ENCODE assay signal across 36 cellular contexts in genomic region chr1:22887491-22887890, GRCh38.
"Had no signal": no experiment of that assay in that cellular context is flagged by ENCODE, and none has a peak within 500 bp of the region (broad histone marks: within the 10 kb centered on the region; RNA-seq: fewer than 3 reads in every experiment).

No MANE protein-coding gene starts in this region.

- H3K4me1 ChIP-seq: adrenal gland, body of pancreas, breast epithelium had no signal

- H3K9me3 Mint-ChIP-seq: activated B cell treated with CpG ODN at 0.5 μM for 24 hours; activated CD4-positive, alpha-beta memory T cell treated with anti-CD3 and anti-CD28 coated beads for 36 hours; activated CD4-positive, alpha-beta T cell treated with anti-CD3 and anti-CD28 coated beads, Interleukin-2, amount 10 ng/mL, durations not matched to agents 24 days and 14 days; activated CD8-positive, alpha-beta T cell treated with anti-CD3 and anti-CD28 coated beads for 36 hours; activated naive CD4-positive, alpha-beta T cell treated with anti-CD3 and anti-CD28 coated beads for 36 hours; activated naive CD4-positive, alpha-beta T cell treated with anti-CD3 and anti-CD28 coated beads, Interleukin-2, amount 50 U/mL, for 72 hours; activated naive CD8-positive, alpha-beta T cell treated with anti-CD3 and anti-CD28 coated beads for 36 hours; activated T-cell treated with anti-CD3 and anti-CD28 coated beads, Interleukin-2, amount 50 U/mL, for 4 hours; activated T-cell treated with anti-CD3 and anti-CD28 coated beads, Interleukin-2, amount 50 U/mL, for 72 hours; activated T-helper 1 cell treated with anti-CD3 and anti-CD28 coated beads, Interleukin-12 subunit alpha, Interleukin-12 subunit beta, Interleukin-2, Interleukin-4 antibody, amounts not matched to agents 30 ng/mL and 10 ng/mL and 1 ng/mL, durations not matched to agents 14 hours and 24 hours and 36 hours; activated T-helper 17 cell treated with anti-CD3 and anti-CD28 coated beads, Interleukin-2, amount 50 U/mL, for 72 hours; central memory CD8-positive, alpha-beta T cell; T-helper 1 cell treated with Interleukin-12 subunit alpha and Interleukin-12 subunit beta and Interleukin-4 antibody, amounts not matched to agents 30 μg/mL and 1 μg/mL, for 36 hours; T-helper 2 cell treated with Interferon-gamma antibody and Interleukin-4, amounts not matched to agents 5 μg/mL and 100 μg/mL, for 36 hours had no signal

- H3K27ac Mint-ChIP-seq: activated B cell treated with CpG ODN at 0.5 μM for 24 hours; activated CD4-positive, alpha-beta memory T cell treated with anti-CD3 and anti-CD28 coated beads for 36 hours; activated CD4-positive, alpha-beta T cell treated with anti-CD3 and anti-CD28 coated beads, Interleukin-2, amount 10 ng/mL, durations not matched to agents 24 days and 14 days; activated CD8-positive, alpha-beta T cell treated with anti-CD3 and anti-CD28 coated beads for 36 hours; activated naive CD4-positive, alpha-beta T cell treated with anti-CD3 and anti-CD28 coated beads for 36 hours; activated naive CD4-positive, alpha-beta T cell treated with anti-CD3 and anti-CD28 coated beads, Interleukin-2, amount 50 U/mL, for 72 hours; activated naive CD8-positive, alpha-beta T cell treated with anti-CD3 and anti-CD28 coated beads for 36 hours; activated T-cell treated with anti-CD3 and anti-CD28 coated beads, Interleukin-2, amount 50 U/mL, for 72 hours; activated T-helper 1 cell treated with anti-CD3 and anti-CD28 coated beads, Interleukin-12 subunit alpha, Interleukin-12 subunit beta, Interleukin-2, Interleukin-4 antibody, amounts not matched to agents 30 ng/mL and 10 ng/mL and 1 ng/mL, durations not matched to agents 14 hours and 24 hours and 36 hours; activated T-helper 17 cell treated with anti-CD3 and anti-CD28 coated beads, Interleukin-2, amount 50 U/mL, for 72 hours; T-helper 1 cell treated with Interleukin-12 subunit alpha and Interleukin-12 subunit beta and Interleukin-4 antibody, amounts not matched to agents 30 μg/mL and 1 μg/mL, for 36 hours; T-helper 2 cell treated with Interferon-gamma antibody and Interleukin-4, amounts not matched to agents 5 μg/mL and 100 μg/mL, for 36 hours had no signal

- H3K9me3 ChIP-seq: adrenal gland, body of pancreas, breast epithelium had no signal

- H3K4me3 ChIP-seq: adrenal gland, body of pancreas, breast epithelium had no signal

- DNase-seq: activated B cell treated with CpG ODN at 0.5 μM for 24 hours; activated CD4-positive, alpha-beta memory T cell treated with anti-CD3 and anti-CD28 coated beads for 36 hours; activated CD4-positive, alpha-beta T cell treated with anti-CD3 and anti-CD28 coated beads for 4 hours; activated CD4-positive, alpha-beta T cell treated with anti-CD3 and anti-CD28 coated beads, Interleukin-2, amount 10 ng/mL, durations not matched to agents 24 days and 14 days; activated CD4-positive, alpha-beta T cell treated with anti-CD3 and anti-CD28 coated beads, Interleukin-2, amount 50 U/mL, for 1 hour; activated CD4-positive, alpha-beta T cell treated with anti-CD3 and anti-CD28 coated beads, Interleukin-2, amount 50 U/mL, for 4 hours; activated CD4-positive, CD25-positive, alpha-beta regulatory T cell treated with anti-CD3 and anti-CD28 coated beads, Interleukin-2, amount 50 U/mL, for 72 hours; activated CD8-positive, alpha-beta memory T cell treated with anti-CD3 and anti-CD28 coated beads, Interleukin-2, amount 50 U/mL, for 4 hours; activated CD8-positive, alpha-beta T cell treated with anti-CD3 and anti-CD28 coated beads for 36 hours; activated effector memory CD4-positive, alpha-beta T cell treated with anti-CD3 and anti-CD28 coated beads, Interleukin-2, amount 50 U/mL, for 16 hours; activated gamma-delta T cell treated with Interleukin-2 at 50 U/mL for 16 hours; activated naive CD4-positive, alpha-beta T cell; activated naive CD4-positive, alpha-beta T cell treated with anti-CD3 and anti-CD28 coated beads for 36 hours; activated naive CD4-positive, alpha-beta T cell treated with anti-CD3 and anti-CD28 coated beads, Interleukin-2, amount 50 U/mL, for 16 hours; activated naive CD8-positive, alpha-beta T cell treated with anti-CD3 and anti-CD28 coated beads for 36 hours; activated T-cell treated with anti-CD3 and anti-CD28 coated beads for 4 hours; activated T-cell treated with anti-CD3 and anti-CD28 coated beads, Interleukin-2, amount 50 U/mL, for 1 hour; activated T-cell treated with anti-CD3 and anti-CD28 coated beads, Interleukin-2, amount 50 U/mL, for 4 hours; activated T-cell treated with anti-CD3 and anti-CD28 coated beads, Interleukin-2, amount 50 U/mL, for 72 hours; adrenal gland; amniotic stem cell; aorta; body of pancreas; brain microvascular endothelial cell; cerebellar nuclear complex; T-helper 1 cell; T-helper 2 cell; T-helper 9 cell had no signal

- ATAC-seq: activated CD8-positive, alpha-beta T cell treated with anti-CD3 and anti-CD28 coated beads for 36 hours; activated naive CD4-positive, alpha-beta T cell treated with anti-CD3 and anti-CD28 coated beads, Interleukin-2, amount 50 U/mL, for 72 hours; activated T-cell treated with anti-CD3 and anti-CD28 coated beads, Interleukin-2, amount 50 U/mL, for 4 hours; activated T-cell treated with anti-CD3 and anti-CD28 coated beads, Interleukin-2, amount 50 U/mL, for 72 hours; activated T-helper 17 cell treated with anti-CD3 and anti-CD28 coated beads, Interleukin-2, amount 50 U/mL, for 72 hours; body of pancreas had no signal

- H3K36me3 ChIP-seq: adrenal gland, brain microvascular endothelial cell, breast epithelium had no signal

- H3K4me3 Mint-ChIP-seq: activated B cell treated with CpG ODN at 0.5 μM for 24 hours; activated CD4-positive, alpha-beta memory T cell treated with anti-CD3 and anti-CD28 coated beads for 36 hours; activated CD4-positive, alpha-beta T cell treated with anti-CD3 and anti-CD28 coated beads, Interleukin-2, amount 10 ng/mL, durations not matched to agents 24 days and 14 days; activated CD8-positive, alpha-beta T cell treated with anti-CD3 and anti-CD28 coated beads for 36 hours; activated naive CD4-positive, alpha-beta T cell treated with anti-CD3 and anti-CD28 coated beads for 36 hours; activated naive CD8-positive, alpha-beta T cell treated with anti-CD3 and anti-CD28 coated beads for 36 hours; activated T-cell treated with anti-CD3 and anti-CD28 coated beads, Interleukin-2, amount 50 U/mL, for 4 hours; activated T-cell treated with anti-CD3 and anti-CD28 coated beads, Interleukin-2, amount 50 U/mL, for 72 hours; activated T-helper 1 cell treated with anti-CD3 and anti-CD28 coated beads, Interleukin-12 subunit alpha, Interleukin-12 subunit beta, Interleukin-2, Interleukin-4 antibody, amounts not matched to agents 30 ng/mL and 10 ng/mL and 1 ng/mL, durations not matched to agents 14 hours and 24 hours and 36 hours; activated T-helper 17 cell treated with anti-CD3 and anti-CD28 coated beads, Interleukin-2, amount 50 U/mL, for 72 hours; central memory CD8-positive, alpha-beta T cell; T-helper 1 cell treated with Interleukin-12 subunit alpha and Interleukin-12 subunit beta and Interleukin-4 antibody, amounts not matched to agents 30 μg/mL and 1 μg/mL, for 36 hours; T-helper 2 cell treated with Interferon-gamma antibody and Interleukin-4, amounts not matched to agents 5 μg/mL and 100 μg/mL, for 36 hours had no signal

- H3K27me3 ChIP-seq: adrenal gland, body of pancreas, brain microvascular endothelial cell, breast epithelium had no signal

- H3K27me3 Mint-ChIP-seq: activated CD4-positive, alpha-beta memory T cell treated with anti-CD3 and anti-CD28 coated beads for 36 hours; activated T-helper 17 cell treated with anti-CD3 and anti-CD28 coated beads, Interleukin-2, amount 50 U/mL, for 72 hours; central memory CD8-positive, alpha-beta T cell had no signal

- H3K36me3 Mint-ChIP-seq: activated CD4-positive, alpha-beta memory T cell treated with anti-CD3 and anti-CD28 coated beads for 36 hours; activated naive CD4-positive, alpha-beta T cell treated with anti-CD3 and anti-CD28 coated beads, Interleukin-2, amount 50 U/mL, for 72 hours; activated naive CD8-positive, alpha-beta T cell treated with anti-CD3 and anti-CD28 coated beads for 36 hours had no signal

- H3K27ac ChIP-seq: adrenal gland, body of pancreas, brain microvascular endothelial cell, breast epithelium, VCaP had no signal
